8 cellular contexts compared by ENCODE assay signal in the genomic region with DNA sequence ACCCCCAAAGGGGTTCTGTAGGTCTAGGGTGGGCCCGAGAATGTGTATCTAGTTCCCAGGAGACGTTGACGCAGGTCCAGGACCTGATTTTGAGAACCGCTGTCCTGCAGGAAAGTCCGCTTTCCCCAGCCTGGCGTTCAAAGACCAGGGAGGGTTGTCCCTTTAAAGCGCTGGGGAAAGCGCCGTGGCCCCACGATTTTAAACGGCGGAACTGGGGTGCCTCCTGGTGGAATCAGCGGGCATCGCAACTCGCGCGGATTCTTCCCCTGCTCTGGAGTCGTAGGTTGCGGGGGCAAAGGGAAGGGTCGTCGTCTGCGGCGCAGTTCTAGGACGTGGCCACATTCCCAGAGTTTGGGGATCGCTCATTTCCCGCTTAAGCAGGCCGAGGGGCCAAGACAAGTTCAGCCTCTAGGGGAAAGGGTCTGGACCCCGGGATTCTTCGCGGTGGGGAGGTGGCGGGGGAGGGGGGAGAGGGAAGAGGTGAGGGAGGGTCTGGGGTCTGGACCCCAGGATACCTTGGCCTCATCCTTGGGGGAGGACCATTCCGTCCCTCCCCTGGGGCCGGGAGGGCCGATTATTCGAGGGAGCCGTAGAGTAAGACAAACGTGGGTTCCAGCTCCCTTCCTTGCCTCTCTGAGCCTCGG. TPM values are rescaled to one million over a fixed set of nuclear protein-coding genes. Genes with fewer than 3 reads are reported as not detected.
DNase-seq lines count a peak whose midpoint lies in the region; ATAC-seq and TF ChIP-seq lines count a peak whose summit lies in the region.

No MANE protein-coding gene starts in this region.

- H3K36me3 Mint-ChIP-seq in activated naive CD8-positive, alpha-beta T cell treated with anti-CD3 and anti-CD28 coated beads for 36 hours, result no peaks in the 10 kb centered on the region

- DNase-seq in DMS153 treated with DMSO at 0.1 percent for 48 hours (lab: John Stamatoyannopoulos, UW; ENCODE audit: unreplicated experiment) (peak; percentile 42), LNCaP clone FGC (ENCODE audit: low read depth) (peak; percentile 7), cardiac septum (ENCODE audit: low spot score) (peak; percentile 85), posterior vena cava (ENCODE audit: low spot score) (peak; percentile 94), upper lobe of right lung (peak; percentile 87)
- DNase-seq in activated naive CD8-positive, alpha-beta T cell treated with anti-CD3 and anti-CD28 coated beads for 36 hours, result peak; percentile 68

- intact Hi-C loops in cardiac septum (cut with DNase I) (loop anchor here (1.0 to 10.0 kb wide), 3 partner anchors 86 to 203 kb away; no protein-coding TSS in a partner anchor), posterior vena cava (cut with DNase I) (loop anchor here (2.0 to 10.0 kb wide), 3 partner anchors 83 to 203 kb away; no protein-coding TSS in a partner anchor), upper lobe of right lung (cut with DNase I) (loop anchor here (5.0 to 10.0 kb wide), 2 partner anchors 91 to 203 kb away; no protein-coding TSS in a partner anchor)

- no peaks in the 10 kb centered on the region for H3K9me3 Mint-ChIP-seq in activated naive CD8-positive, alpha-beta T cell treated with anti-CD3 and anti-CD28 coated beads for 36 hours

- no peaks in the 10 kb centered on the region for H3K36me3 ChIP-seq in upper lobe of right lung

- peaks cover 87% of the 10 kb centered on the region for H3K27me3 Mint-ChIP-seq in activated naive CD8-positive, alpha-beta T cell treated with anti-CD3 and anti-CD28 coated beads for 36 hours

- peak; percentile 67 for TF ChIP-seq CTCF in LNCaP clone FGC (IDR thresholded peaks at IDR 0.05; ENCODE audit: control insufficient read depth, extremely low read depth, insufficient read depth)
- peak; percentile 90 for TF ChIP-seq CTCF in upper lobe of right lung (IDR thresholded peaks at IDR 0.05)

- H3K9me3 ChIP-seq in upper lobe of right lung, result no peaks in the 10 kb centered on the region

- H3K4me1 Mint-ChIP-seq in activated naive CD8-positive, alpha-beta T cell treated with anti-CD3 and anti-CD28 coated beads for 36 hours, result peaks cover 15% of the 10 kb centered on the region

- H3K4me3 Mint-ChIP-seq in activated naive CD8-positive, alpha-beta T cell treated with anti-CD3 and anti-CD28 coated beads for 36 hours, result no peak overlapping the region

- H3K4me3 ChIP-seq in LNCaP clone FGC (ENCODE audit: low read depth, low read length), result no peak overlapping the region; the same call in 1 of the 2 replicates
- peak overlapping the region; percentile 29 for H3K4me3 ChIP-seq in upper lobe of right lung

- H3K27me3 ChIP-seq in upper lobe of right lung, result peaks cover 60% of the 10 kb centered on the region

- peaks cover 22% of the 10 kb centered on the region for H3K4me1 ChIP-seq in upper lobe of right lung

- H3K27ac ChIP-seq in upper lobe of right lung, result no peak overlapping the region

- ATAC-seq in SK-N-SH treated with all-trans-retinoic acid at 6 μM for 48 hours (peak; percentile 93), upper lobe of right lung (peak; percentile 81), HG02678 (IDR thresholded peaks at IDR 0.05; ENCODE audit: unreplicated experiment) (no peak)

- H3K27ac Mint-ChIP-seq in activated naive CD8-positive, alpha-beta T cell treated with anti-CD3 and anti-CD28 coated beads for 36 hours, result no peak overlapping the region

TF ChIP-seq in SK-N-SH treated with all-trans-retinoic acid at 6 μM for 48 hours, 23 proteins besides CTCF, POLR2A, EP300 and RAD21 (continues in another document):
- TF ChIP-seq BACH2 (CRISPR knock-in tag; IDR thresholded peaks at IDR 0.05; ENCODE audit: borderline replicate concordance) (no peak), ZC3H10 (CRISPR knock-in tag; IDR thresholded peaks at IDR 0.05) (no peak), PPARA (CRISPR knock-in tag; IDR thresholded peaks at IDR 0.05; ENCODE audit: borderline replicate concordance) (no peak), TOX (CRISPR knock-in tag; IDR thresholded peaks at IDR 0.05; ENCODE audit: borderline replicate concordance) (no peak), SNAI2 (CRISPR knock-in tag; IDR thresholded peaks at IDR 0.05) (no peak), ZFP3 (CRISPR knock-in tag; IDR thresholded peaks at IDR 0.05) (no peak), ARNTL (CRISPR knock-in tag; IDR thresholded peaks at IDR 0.05; ENCODE audit: borderline replicate concordance, low read depth) (no peak), RARB (CRISPR knock-in tag; IDR thresholded peaks at IDR 0.05) (no peak), CSDC2 (CRISPR knock-in tag; IDR thresholded peaks at IDR 0.05) (no peak)
- TF ChIP-seq, protein P1, sequence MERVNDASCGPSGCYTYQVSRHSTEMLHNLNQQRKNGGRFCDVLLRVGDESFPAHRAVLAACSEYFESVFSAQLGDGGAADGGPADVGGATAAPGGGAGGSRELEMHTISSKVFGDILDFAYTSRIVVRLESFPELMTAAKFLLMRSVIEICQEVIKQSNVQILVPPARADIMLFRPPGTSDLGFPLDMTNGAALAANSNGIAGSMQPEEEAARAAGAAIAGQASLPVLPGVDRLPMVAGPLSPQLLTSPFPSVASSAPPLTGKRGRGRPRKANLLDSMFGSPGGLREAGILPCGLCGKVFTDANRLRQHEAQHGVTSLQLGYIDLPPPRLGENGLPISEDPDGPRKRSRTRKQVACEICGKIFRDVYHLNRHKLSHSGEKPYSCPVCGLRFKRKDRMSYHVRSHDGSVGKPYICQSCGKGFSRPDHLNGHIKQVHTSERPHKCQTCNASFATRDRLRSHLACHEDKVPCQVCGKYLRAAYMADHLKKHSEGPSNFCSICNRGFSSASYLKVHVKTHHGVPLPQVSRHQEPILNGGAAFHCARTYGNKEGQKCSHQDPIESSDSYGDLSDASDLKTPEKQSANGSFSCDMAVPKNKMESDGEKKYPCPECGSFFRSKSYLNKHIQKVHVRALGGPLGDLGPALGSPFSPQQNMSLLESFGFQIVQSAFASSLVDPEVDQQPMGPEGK (CRISPR knock-in tag; IDR thresholded peaks at IDR 0.05; ENCODE audit: borderline replicate concordance), result no peak
- TF ChIP-seq, protein P2, sequence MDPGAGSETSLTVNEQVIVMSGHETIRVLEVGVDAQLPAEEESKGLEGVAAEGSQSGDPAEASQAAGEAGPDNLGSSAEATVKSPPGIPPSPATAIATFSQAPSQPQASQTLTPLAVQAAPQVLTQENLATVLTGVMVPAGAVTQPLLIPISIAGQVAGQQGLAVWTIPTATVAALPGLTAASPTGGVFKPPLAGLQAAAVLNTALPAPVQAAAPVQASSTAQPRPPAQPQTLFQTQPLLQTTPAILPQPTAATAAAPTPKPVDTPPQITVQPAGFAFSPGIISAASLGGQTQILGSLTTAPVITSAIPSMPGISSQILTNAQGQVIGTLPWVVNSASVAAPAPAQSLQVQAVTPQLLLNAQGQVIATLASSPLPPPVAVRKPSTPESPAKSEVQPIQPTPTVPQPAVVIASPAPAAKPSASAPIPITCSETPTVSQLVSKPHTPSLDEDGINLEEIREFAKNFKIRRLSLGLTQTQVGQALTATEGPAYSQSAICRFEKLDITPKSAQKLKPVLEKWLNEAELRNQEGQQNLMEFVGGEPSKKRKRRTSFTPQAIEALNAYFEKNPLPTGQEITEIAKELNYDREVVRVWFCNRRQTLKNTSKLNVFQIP (CRISPR knock-in tag; IDR thresholded peaks at IDR 0.05; ENCODE audit: borderline replicate concordance, low read depth), result no peak
- TF ChIP-seq, protein P3, sequence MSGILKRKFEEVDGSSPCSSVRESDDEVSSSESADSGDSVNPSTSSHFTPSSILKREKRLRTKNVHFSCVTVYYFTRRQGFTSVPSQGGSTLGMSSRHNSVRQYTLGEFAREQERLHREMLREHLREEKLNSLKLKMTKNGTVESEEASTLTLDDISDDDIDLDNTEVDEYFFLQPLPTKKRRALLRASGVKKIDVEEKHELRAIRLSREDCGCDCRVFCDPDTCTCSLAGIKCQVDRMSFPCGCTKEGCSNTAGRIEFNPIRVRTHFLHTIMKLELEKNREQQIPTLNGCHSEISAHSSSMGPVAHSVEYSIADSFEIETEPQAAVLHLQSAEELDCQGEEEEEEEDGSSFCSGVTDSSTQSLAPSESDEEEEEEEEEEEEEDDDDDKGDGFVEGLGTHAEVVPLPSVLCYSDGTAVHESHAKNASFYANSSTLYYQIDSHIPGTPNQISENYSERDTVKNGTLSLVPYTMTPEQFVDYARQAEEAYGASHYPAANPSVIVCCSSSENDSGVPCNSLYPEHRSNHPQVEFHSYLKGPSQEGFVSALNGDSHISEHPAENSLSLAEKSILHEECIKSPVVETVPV (CRISPR knock-in tag; IDR thresholded peaks at IDR 0.05), result no peak
- TF ChIP-seq, protein P4, sequence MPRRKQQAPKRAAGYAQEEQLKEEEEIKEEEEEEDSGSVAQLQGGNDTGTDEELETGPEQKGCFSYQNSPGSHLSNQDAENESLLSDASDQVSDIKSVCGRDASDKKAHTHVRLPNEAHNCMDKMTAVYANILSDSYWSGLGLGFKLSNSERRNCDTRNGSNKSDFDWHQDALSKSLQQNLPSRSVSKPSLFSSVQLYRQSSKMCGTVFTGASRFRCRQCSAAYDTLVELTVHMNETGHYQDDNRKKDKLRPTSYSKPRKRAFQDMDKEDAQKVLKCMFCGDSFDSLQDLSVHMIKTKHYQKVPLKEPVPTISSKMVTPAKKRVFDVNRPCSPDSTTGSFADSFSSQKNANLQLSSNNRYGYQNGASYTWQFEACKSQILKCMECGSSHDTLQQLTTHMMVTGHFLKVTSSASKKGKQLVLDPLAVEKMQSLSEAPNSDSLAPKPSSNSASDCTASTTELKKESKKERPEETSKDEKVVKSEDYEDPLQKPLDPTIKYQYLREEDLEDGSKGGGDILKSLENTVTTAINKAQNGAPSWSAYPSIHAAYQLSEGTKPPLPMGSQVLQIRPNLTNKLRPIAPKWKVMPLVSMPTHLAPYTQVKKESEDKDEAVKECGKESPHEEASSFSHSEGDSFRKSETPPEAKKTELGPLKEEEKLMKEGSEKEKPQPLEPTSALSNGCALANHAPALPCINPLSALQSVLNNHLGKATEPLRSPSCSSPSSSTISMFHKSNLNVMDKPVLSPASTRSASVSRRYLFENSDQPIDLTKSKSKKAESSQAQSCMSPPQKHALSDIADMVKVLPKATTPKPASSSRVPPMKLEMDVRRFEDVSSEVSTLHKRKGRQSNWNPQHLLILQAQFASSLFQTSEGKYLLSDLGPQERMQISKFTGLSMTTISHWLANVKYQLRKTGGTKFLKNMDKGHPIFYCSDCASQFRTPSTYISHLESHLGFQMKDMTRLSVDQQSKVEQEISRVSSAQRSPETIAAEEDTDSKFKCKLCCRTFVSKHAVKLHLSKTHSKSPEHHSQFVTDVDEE (CRISPR knock-in tag; IDR thresholded peaks at IDR 0.05), result no peak

RNA-seq across cellular contexts. Expression of a gene that starts 7.7 kb away (rescaled TPM):
- total RNA-seq in activated naive CD8-positive, alpha-beta T cell treated with anti-CD3 and anti-CD28 coated beads for 36 hours, result under 1 TPM; 0.21 to 0.26 TPM
- total RNA-seq in cardiac septum (0.75 TPM), posterior vena cava (1 to 10 TPM; 1.8 to 3.8 TPM), upper lobe of right lung (1.9 TPM)

RNA-seq across cellular contexts. Expression of a gene that starts 16.6 kb away (rescaled TPM):
- 1 to 10 TPM; 6.0 to 6.3 TPM for total RNA-seq in activated naive CD8-positive, alpha-beta T cell treated with anti-CD3 and anti-CD28 coated beads for 36 hours
- total RNA-seq in cardiac septum, result 11.1 TPM
- 1 to 10 TPM; 4.6 to 7.8 TPM for total RNA-seq in posterior vena cava
- 1.8 TPM for total RNA-seq in upper lobe of right lung

RNA-seq across cellular contexts. Expression of a gene that starts 59.2 kb away (rescaled TPM):
- not detected for total RNA-seq in activated naive CD8-positive, alpha-beta T cell treated with anti-CD3 and anti-CD28 coated beads for 36 hours
- total RNA-seq in cardiac septum, result 0.16 TPM
- 1 to 10 TPM in 1 of 2 donors, under 1 TPM in 1; 0.37 to 1.2 TPM for total RNA-seq in posterior vena cava
- not detected for total RNA-seq in upper lobe of right lung

Comparison
In these comparisons a context has a peak if more than half of its experiments do, and no peak if none do; other contexts are left out.
1. DNase-seq: peak in every context shown above with its lines; median percentile 94 in posterior vena cava; 87 in upper lobe of right lung; 85 in cardiac septum; 68 in activated naive CD8-positive, alpha-beta T cell treated with anti-CD3 and anti-CD28 coated beads for 36 hours; 42 in DMS153 treated with DMSO at 0.1 percent for 48 hours; 7 in LNCaP clone FGC.